9 cellular contexts compared by ENCODE assay signal in genomic region chr16:89863741-89864391, GRCh38. TPM values are rescaled to one million over a fixed set of nuclear protein-coding genes. Genes with fewer than 3 reads are reported as not detected.
DNase-seq lines count a peak whose midpoint lies in the region; ATAC-seq and TF ChIP-seq lines count a peak whose summit lies in the region.
"Had no signal": no experiment of that assay in that cellular context is flagged by ENCODE, and none has a peak within 500 bp of the region (broad histone marks: within the 10 kb centered on the region; RNA-seq: fewer than 3 reads in every experiment).

No MANE protein-coding gene starts in this region.

- H3K79me2 ChIP-seq in OCI-LY3 (ENCODE audit: low read length) (no peaks in the 10 kb centered on the region), hepatocyte (no peaks in the 10 kb centered on the region)

- H3K27me3 Mint-ChIP-seq in natural killer cell (ENCODE audit: low read depth in 2 of 2), result no peaks in the 10 kb centered on the region

- H3K27me3 ChIP-seq in OCI-LY3 (ENCODE audit: low read depth, low read length) (peaks cover 12% of the 10 kb centered on the region), hepatocyte (no peaks in the 10 kb centered on the region)

- TF ChIP-seq CTCF in OCI-LY3 (IDR thresholded peaks at IDR 0.05; ENCODE audit: low read depth, low read length) (no peak), natural killer cell (IDR thresholded peaks at IDR 0.05) (no peak), hepatocyte (IDR thresholded peaks at IDR 0.05; ENCODE audit: poor library complexity) (no peak)

- no peak overlapping the region for H3K27ac ChIP-seq in OCI-LY3 (ENCODE audit: low read length)
- H3K27ac ChIP-seq in hepatocyte, result no peak overlapping the region
- H3K27ac ChIP-seq: HL-60 had no signal

- no peaks in the 10 kb centered on the region for H3K9me2 ChIP-seq in hepatocyte (replicated peaks; ENCODE audit: insufficient read depth)

- H4K20me1 ChIP-seq in OCI-LY3 (ENCODE audit: insufficient read depth, low read length) (no peaks in the 10 kb centered on the region), hepatocyte (ENCODE audit: insufficient read depth, poor library complexity, severe bottlenecking) (no peaks in the 10 kb centered on the region)

- H3K36me3 ChIP-seq in OCI-LY3 (replicated peaks; ENCODE audit: low read depth, low read length), result peaks cover 7% of the 10 kb centered on the region
- H3K36me3 ChIP-seq in hepatocyte (replicated peaks; ENCODE audit: insufficient read depth, low read depth), result peaks cover 3% of the 10 kb centered on the region

- no peak overlapping the region for H3K9ac ChIP-seq in OCI-LY3 (ENCODE audit: low read length)

- H3K9me3 Mint-ChIP-seq in natural killer cell, result no peaks in the 10 kb centered on the region

- H3K27ac Mint-ChIP-seq in natural killer cell, result peak overlapping the region; percentile 91

- peak overlapping the region; percentile 72 for H3K4me2 ChIP-seq in OCI-LY3 (ENCODE audit: low read length)
- no peak overlapping the region for H3K4me2 ChIP-seq in hepatocyte

- peak overlapping the region; percentile 92 for H3K4me3 Mint-ChIP-seq in natural killer cell

- H3K4me1 ChIP-seq in OCI-LY3 (ENCODE audit: low read length) (peaks cover 24% of the 10 kb centered on the region), hepatocyte (ENCODE audit: insufficient read depth) (no peaks in the 10 kb centered on the region)

- peaks cover 39 to 44% of the 10 kb centered on the region in 2 donors for H3K4me1 Mint-ChIP-seq in natural killer cell

- H3K9me3 ChIP-seq in OCI-LY3 (ENCODE audit: insufficient read depth, low read length), result peaks cover 7% of the 10 kb centered on the region; the same call in 1 of the 2 replicates
- H3K9me3 ChIP-seq in hepatocyte (ENCODE audit: low read depth), result no peaks in the 10 kb centered on the region

- peak; percentile 31 for DNase-seq in ELR (ENCODE audit: low read depth)
- peak; percentile 74 for DNase-seq in cerebellum (ENCODE audit: low spot score)
- no peak for DNase-seq in natural killer cell
- no peak for DNase-seq in NCI-H345 (lab: John Stamatoyannopoulos, UW)
- no peak for DNase-seq in hepatocyte (ENCODE audit: low spot score)

- ATAC-seq in GM21528 (IDR thresholded peaks at IDR 0.05; ENCODE audit: low FRiP score, unreplicated experiment), result peak; percentile 74
- ATAC-seq in natural killer cell, result peak; percentile 71 to 81 (median 74)
- ATAC-seq in GM21526 (IDR thresholded peaks at IDR 0.05; ENCODE audit: low FRiP score, unreplicated experiment), result no peak

- WGBS in hepatocyte (ENCODE audit: low lambda C conversion rate, missing lambda C conversion rate), result 82% methylated on average over 14 of the region's 17 CpGs

- intact Hi-C loops in natural killer cell (cut with micrococcal nuclease), result loop anchor here (5.0 kb wide), 3 partner anchors 47 to 142 kb away; partner anchors contain the start of genes FANCA, VPS9D1 and ZNF276

- peak overlapping the region; percentile 52 for H3K4me3 ChIP-seq in OCI-LY3 (ENCODE audit: low read length)
- no peak overlapping the region for H3K4me3 ChIP-seq in hepatocyte

- no peaks in the 10 kb centered on the region for H3K36me3 Mint-ChIP-seq in natural killer cell

- H2AFZ ChIP-seq in OCI-LY3 (ENCODE audit: low read depth, low read length) (no peak overlapping the region), hepatocyte (no peak overlapping the region)

RNA-seq across cellular contexts. Expression of gene TCF25, which starts 9.5 kb away (rescaled TPM):
- total RNA-seq in cerebellum, result 87.1 TPM
- 100 to 1,000 TPM; 509 to 682 (median 567) TPM for total RNA-seq in natural killer cell
- total RNA-seq in hepatocyte, result 79.3 and 130 TPM in 2 replicates
- polyA plus RNA-seq in hepatocyte, result 206 and 256 TPM in 2 replicates

RNA-seq across cellular contexts. Expression of gene SPIRE2, which starts 35.6 kb away (rescaled TPM):
- total RNA-seq in cerebellum (24.0 TPM), natural killer cell (1 to 10 TPM; 4.5 to 8.7 (median 6.5) TPM), hepatocyte (16.9 and 21.7 TPM in 2 replicates)
- polyA plus RNA-seq in hepatocyte, result 13.4 and 18.4 TPM in 2 replicates

RNA-seq across cellular contexts. Expression of gene FANCA, which starts 47.4 kb away (rescaled TPM):
- 30.3 TPM for total RNA-seq in cerebellum
- 10 to 100 TPM; 43.3 to 45.4 (median 45.1) TPM for total RNA-seq in natural killer cell
- 6.1 and 9.5 TPM in 2 replicates for total RNA-seq in hepatocyte
- polyA plus RNA-seq in hepatocyte, result 9.6 and 11.4 TPM in 2 replicates

RNA-seq across cellular contexts. Expression of gene MC1R, which starts 54.8 kb away (rescaled TPM):
- 4.2 TPM for total RNA-seq in cerebellum
- 10 to 100 TPM; 12.3 to 22.2 (median 13.7) TPM for total RNA-seq in natural killer cell
- total RNA-seq in hepatocyte, result 4.2 and 4.5 TPM in 2 replicates
- polyA plus RNA-seq in hepatocyte, result 3.4 and 4.8 TPM in 2 replicates

RNA-seq across cellular contexts. Expression of gene TUBB3, which starts 59.3 kb away (rescaled TPM):
- total RNA-seq in cerebellum, result 832 TPM
- 1 to 10 TPM; 1.1 to 1.3 (median 1.2) TPM for total RNA-seq in natural killer cell
- 50.0 and 87.2 TPM in 2 replicates for total RNA-seq in hepatocyte
- polyA plus RNA-seq in hepatocyte, result 69.3 and 70.0 TPM in 2 replicates

Comparison
In these comparisons a context has a peak if more than half of its experiments do, and no peak if none do; other contexts are left out.
1. DNase-seq: peak in ELR (single experiment) and cerebellum (single experiment); none in natural killer cell (single experiment), NCI-H345 (single experiment) and hepatocyte (single experiment).